Comparison of ENCODE assay signal across 1 cellular context in genomic region chr7:30309302-30309701, GRCh38.
TF ChIP-seq lines count a peak whose summit lies in the region.

No MANE protein-coding gene starts in this region.

TF ChIP-seq in GM23338, 12 proteins besides CTCF, POLR2A, EP300 and RAD21 (continued from another document):
- TF ChIP-seq ZNF462 (CRISPR knock-in tag; IDR thresholded peaks at IDR 0.05) (no peak), JUNB (IDR thresholded peaks at IDR 0.05; ENCODE audit: unreplicated experiment) (no peak), ZNF114 (CRISPR knock-in tag; IDR thresholded peaks at IDR 0.05) (no peak)
